Comparison of ENCODE assay signal across 17 cellular contexts in the genomic region with DNA sequence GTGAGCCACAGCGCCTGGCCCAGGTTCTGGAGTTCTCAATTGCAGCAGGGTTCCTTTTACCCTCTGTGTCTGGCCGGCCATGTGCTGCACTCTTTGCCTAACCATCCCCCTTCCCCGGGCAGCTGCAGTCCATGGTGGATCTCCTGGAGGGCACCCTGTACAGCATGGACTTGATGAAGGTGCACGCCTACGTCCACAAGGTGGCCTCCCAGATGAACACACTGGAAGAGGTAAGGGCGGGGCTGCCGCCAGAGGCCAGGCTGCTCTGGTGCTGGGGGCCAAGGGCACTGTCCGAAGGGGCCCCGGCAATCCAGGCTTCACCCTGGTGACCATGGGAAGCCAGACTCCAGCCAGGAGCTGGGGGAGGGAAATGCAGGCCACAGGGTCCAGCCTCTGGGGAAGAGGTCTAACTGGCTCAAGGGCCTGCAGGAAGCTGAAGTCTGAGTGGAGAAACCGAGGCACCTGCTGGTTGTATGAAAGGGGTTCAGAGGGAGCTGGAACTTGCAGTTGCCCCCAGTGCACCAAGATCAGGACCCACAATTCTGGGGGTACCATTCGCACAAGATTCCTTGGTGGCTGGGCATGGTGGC. TPM values are rescaled to one million over a fixed set of nuclear protein-coding genes. Genes with fewer than 3 reads are reported as not detected.
DNase-seq lines count a peak whose midpoint lies in the region; ATAC-seq and TF ChIP-seq lines count a peak whose summit lies in the region.
"Had no signal": no experiment of that assay in that cellular context is flagged by ENCODE, and none has a peak within 500 bp of the region (broad histone marks: within the 10 kb centered on the region; RNA-seq: fewer than 3 reads in every experiment).

No MANE protein-coding gene starts in this region.

- no peaks in the 10 kb centered on the region for H3K27me3 Mint-ChIP-seq in progenitor cell of endocrine pancreas
- peaks cover 11 to 25% (median 15%) of the 10 kb centered on the region in 5 donors for H3K27me3 Mint-ChIP-seq in naive thymus-derived CD4-positive, alpha-beta T cell

- H3K9me3 Mint-ChIP-seq in progenitor cell of endocrine pancreas (ENCODE audit: low read depth): no peaks in the 10 kb centered on the region
- H3K9me3 Mint-ChIP-seq in naive thymus-derived CD4-positive, alpha-beta T cell: peaks cover 0 to 2% (median 0%) of the 10 kb centered on the region in 11 donors
- H3K9me3 Mint-ChIP-seq: naive thymus-derived CD8-positive, alpha-beta T cell had no signal

- H3K27ac Mint-ChIP-seq in progenitor cell of endocrine pancreas: no peak overlapping the region
- no peak overlapping the region for H3K27ac Mint-ChIP-seq in naive thymus-derived CD4-positive, alpha-beta T cell
- H3K27ac Mint-ChIP-seq: naive thymus-derived CD8-positive, alpha-beta T cell had no signal

- no peaks in the 10 kb centered on the region for H3K36me3 Mint-ChIP-seq in progenitor cell of endocrine pancreas (ENCODE audit: insufficient read depth)
- no peaks in the 10 kb centered on the region for H3K36me3 Mint-ChIP-seq in naive thymus-derived CD4-positive, alpha-beta T cell
- H3K36me3 Mint-ChIP-seq: naive thymus-derived CD8-positive, alpha-beta T cell had no signal

- no peaks in the 10 kb centered on the region for H3K36me3 ChIP-seq in naive thymus-derived CD4-positive, alpha-beta T cell (ENCODE audit: control insufficient read depth in 2 of 3, insufficient read depth in 3 of 3, low read length in 3 of 3)

- CTCF ChIA-PET in naive thymus-derived CD4-positive, alpha-beta T cell (lab: Charles Lee): no interaction called here

- intact Hi-C loops in naive thymus-derived CD4-positive, alpha-beta T cell (cut with micrococcal nuclease): no loop called here

- no peak overlapping the region for H3K4me3 Mint-ChIP-seq in progenitor cell of endocrine pancreas (ENCODE audit: low read depth)
- no peak overlapping the region for H3K4me3 Mint-ChIP-seq in naive thymus-derived CD4-positive, alpha-beta T cell
- H3K4me3 Mint-ChIP-seq: naive thymus-derived CD8-positive, alpha-beta T cell had no signal

- ATAC-seq in naive thymus-derived CD4-positive, alpha-beta T cell: no peak
- ATAC-seq in HG03342 (IDR thresholded peaks at IDR 0.05; ENCODE audit: unreplicated experiment): no peak
- ATAC-seq: naive thymus-derived CD8-positive, alpha-beta T cell had no signal

- H3K27me3 ChIP-seq in naive thymus-derived CD4-positive, alpha-beta T cell (ENCODE audit: control insufficient read depth in 2 of 2, insufficient read depth in 2 of 2, low read length in 2 of 2): no peaks in the 10 kb centered on the region

- peak overlapping the region in 1 of 2 donors; percentile 46 for H3K27ac ChIP-seq in coronary artery
- no peak overlapping the region for H3K27ac ChIP-seq in naive thymus-derived CD4-positive, alpha-beta T cell (ENCODE audit: low read depth, low read length)

- TF ChIP-seq CTCF in coronary artery (IDR thresholded peaks at IDR 0.05) (no peak), progenitor cell of endocrine pancreas (IDR thresholded peaks at IDR 0.05; ENCODE audit: unreplicated experiment) (peak; percentile 36)

- no peaks in the 10 kb centered on the region for H3K4me1 Mint-ChIP-seq in progenitor cell of endocrine pancreas (ENCODE audit: low read depth)
- peaks cover 0 to 2% (median 0%) of the 10 kb centered on the region in 7 donors for H3K4me1 Mint-ChIP-seq in naive thymus-derived CD4-positive, alpha-beta T cell

- H3K4me3 ChIP-seq in coronary artery: no peak overlapping the region
- no peak overlapping the region for H3K4me3 ChIP-seq in naive thymus-derived CD4-positive, alpha-beta T cell (ENCODE audit: low read length)

- peak; percentile 37 for DNase-seq in DMS153 (lab: John Stamatoyannopoulos, UW)
- no peak for DNase-seq in DMS153 treated with DMSO at 0.1 percent for 48 hours (lab: John Stamatoyannopoulos, UW; ENCODE audit: unreplicated experiment)
- DNase-seq in NCI-H146 (lab: John Stamatoyannopoulos, UW): peak; percentile 77
- peak; percentile 63 for DNase-seq in coronary artery (ENCODE audit: low spot score)
- no peak for DNase-seq in progenitor cell of endocrine pancreas (ENCODE audit: low spot score, unreplicated experiment)
- DNase-seq in naive thymus-derived CD4-positive, alpha-beta T cell: no peak
- DNase-seq in NCI-H187 (lab: John Stamatoyannopoulos, UW): no peak
- DNase-seq: activated CD4-positive, alpha-beta T cell treated with anti-CD3 and anti-CD28 coated beads, Interleukin-2, amount 50 U/mL, for 4 hours; activated naive CD4-positive, alpha-beta T cell; caudate nucleus; GOT3; naive thymus-derived CD8-positive, alpha-beta T cell; NCI-H2029 treated with DMSO at 0.1 percent for 48 hours; T-helper 2 cell had no signal

- no peaks in the 10 kb centered on the region for H3K4me1 ChIP-seq in naive thymus-derived CD4-positive, alpha-beta T cell (ENCODE audit: control insufficient read depth in 2 of 2, insufficient read depth in 2 of 2, low read length in 2 of 2)

- POLR2A ChIA-PET in naive thymus-derived CD4-positive, alpha-beta T cell (lab: Charles Lee): no interaction called here

- no peaks in the 10 kb centered on the region for H3K9me3 ChIP-seq in naive thymus-derived CD4-positive, alpha-beta T cell (ENCODE audit: control insufficient read depth in 2 of 3, low read length in 3 of 3)

RNA-seq across cellular contexts. Expression of a gene that starts 18.1 kb away (rescaled TPM):
- total RNA-seq in progenitor cell of endocrine pancreas: 2.2 and 2.5 TPM in 2 replicates
- total RNA-seq in naive thymus-derived CD4-positive, alpha-beta T cell: under 1 TPM in 1 of 5 experiments, not detected in 4; 0.51 TPM
- polyA plus RNA-seq in naive thymus-derived CD4-positive, alpha-beta T cell: not detected
- polyA plus RNA-seq: naive thymus-derived CD8-positive, alpha-beta T cell had no signal

RNA-seq across cellular contexts. Expression of a gene that starts 23.9 kb away (rescaled TPM):
- 71.6 and 86.4 TPM in 2 replicates for total RNA-seq in progenitor cell of endocrine pancreas
- total RNA-seq in naive thymus-derived CD4-positive, alpha-beta T cell: under 1 TPM in 3 of 5 experiments, not detected in 2; 0.21 to 0.78 (median 0.51) TPM
- polyA plus RNA-seq in naive thymus-derived CD4-positive, alpha-beta T cell: not detected
- polyA plus RNA-seq: naive thymus-derived CD8-positive, alpha-beta T cell had no signal

RNA-seq across cellular contexts. Expression of a gene that starts 58.3 kb away (rescaled TPM):
- not detected in 2 replicates for total RNA-seq in progenitor cell of endocrine pancreas
- not detected for total RNA-seq in naive thymus-derived CD4-positive, alpha-beta T cell
- polyA plus RNA-seq in naive thymus-derived CD4-positive, alpha-beta T cell: not detected
- total RNA-seq: A172; naive thymus-derived CD8-positive, alpha-beta T cell had no signal
- polyA plus RNA-seq: esophagus; naive thymus-derived CD8-positive, alpha-beta T cell had no signal

Comparison
In these comparisons a context has a peak if more than half of its experiments do, and no peak if none do; other contexts are left out.
1. DNase-seq: peak in DMS153 (single experiment), NCI-H146 (single experiment) and coronary artery (single experiment); none in DMS153 treated with DMSO at 0.1 percent for 48 hours (single experiment), progenitor cell of endocrine pancreas (single experiment), naive thymus-derived CD4-positive, alpha-beta T cell (0 of 9) and NCI-H187 (0 of 2).
2. RNA of a gene that starts 23.9 kb away (total RNA-seq): 71.6 to 86.4 TPM in progenitor cell of endocrine pancreas; 0.21 to 0.78 TPM in naive thymus-derived CD4-positive, alpha-beta T cell; every median in the first group is over 10 times any median in the second.